10 cellular contexts compared by ENCODE assay signal in genomic region chr10:58755688-58756087, GRCh38.
DNase-seq lines count a peak whose midpoint lies in the region; ATAC-seq and TF ChIP-seq lines count a peak whose summit lies in the region.
"Had no signal": no experiment of that assay in that cellular context is flagged by ENCODE, and none has a peak within 500 bp of the region (broad histone marks: within the 10 kb centered on the region; RNA-seq: fewer than 3 reads in every experiment).

No MANE protein-coding gene starts in this region.

- H3K27me3 ChIP-seq in lower lobe of right lung (ENCODE audit: low read depth) (no peaks in the 10 kb centered on the region), uterus (no peaks in the 10 kb centered on the region)

- ATAC-seq in lower lobe of right lung, result no peak
- ATAC-seq in HG02970 (IDR thresholded peaks at IDR 0.05; ENCODE audit: low FRiP score, unreplicated experiment), result no peak
- no peak for ATAC-seq in GM18511 (IDR thresholded peaks at IDR 0.05; ENCODE audit: unreplicated experiment)

- peak overlapping the region; percentile 19 for H3K27ac ChIP-seq in lower lobe of right lung
- peak overlapping the region; percentile 67 to 71 for H3K27ac ChIP-seq in uterus

- no peak for TF ChIP-seq CTCF in chondrocyte (IDR thresholded peaks at IDR 0.05)
- no peak for TF ChIP-seq CTCF in lower lobe of right lung (IDR thresholded peaks at IDR 0.05)
- no peak for TF ChIP-seq CTCF in uterus (IDR thresholded peaks at IDR 0.05)
- no peak for TF ChIP-seq CTCF in CD14-positive monocyte (IDR thresholded peaks at IDR 0.05)

- H3K4me1 Mint-ChIP-seq in chondrocyte (ENCODE audit: low read depth) (peaks cover 67% of the 10 kb centered on the region), CD14-positive monocyte (peaks cover 8% of the 10 kb centered on the region)

- DNase-seq in HT1080 (ENCODE audit: low read depth) (peak; percentile 46), chondrocyte (ENCODE audit: low spot score) (no peak), lower lobe of right lung (no peak), uterus (peak; percentile 42 to 46), CD14-positive monocyte (ENCODE audit: low spot score) (no peak)
- DNase-seq in activated CD4-positive, CD25-positive, alpha-beta regulatory T cell (lab: John Stamatoyannopoulos, UW), result no peak
- DNase-seq: activated T-cell treated with anti-CD3 and anti-CD28 coated beads, Interleukin-2, amount 50 U/mL, for 1 hour; glutamatergic neuron had no signal

- no peaks in the 10 kb centered on the region for H3K36me3 ChIP-seq in lower lobe of right lung
- no peaks in the 10 kb centered on the region for H3K36me3 ChIP-seq in uterus

- H3K4me1 ChIP-seq in lower lobe of right lung (no peaks in the 10 kb centered on the region), uterus (no peaks in the 10 kb centered on the region)

- H3K9me3 Mint-ChIP-seq in chondrocyte (ENCODE audit: low read depth) (no peaks in the 10 kb centered on the region), CD14-positive monocyte (peaks cover 0 to 1% (median 0%) of the 10 kb centered on the region in 7 donors)

- H3K9me3 ChIP-seq in lower lobe of right lung (no peaks in the 10 kb centered on the region), uterus (no peaks in the 10 kb centered on the region)

- no peak for TF ChIP-seq POLR2A in uterus (IDR thresholded peaks at IDR 0.05)

- peak overlapping the region; percentile 97 for H3K27ac Mint-ChIP-seq in chondrocyte (ENCODE audit: unreplicated experiment)
- no peak overlapping the region for H3K27ac Mint-ChIP-seq in CD14-positive monocyte

- no peak overlapping the region for H3K4me3 ChIP-seq in lower lobe of right lung
- H3K4me3 ChIP-seq in uterus, result peak overlapping the region in 1 of 2 donors; percentile 29

- H3K27me3 Mint-ChIP-seq in chondrocyte (ENCODE audit: low read depth), result no peaks in the 10 kb centered on the region
- peaks cover 0 to 3% (median 1%) of the 10 kb centered on the region in 3 donors for H3K27me3 Mint-ChIP-seq in CD14-positive monocyte (ENCODE audit: low read depth in 3 of 3)

- H3K36me3 Mint-ChIP-seq in chondrocyte (ENCODE audit: low read depth) (no peaks in the 10 kb centered on the region), CD14-positive monocyte (no peaks in the 10 kb centered on the region)

- intact Hi-C loops in lower lobe of right lung (cut with DNase I), result no loop called here
- intact Hi-C loops in uterus (cut with DNase I; ENCODE audit: low total_unique reads), result no loop called here
- intact Hi-C loops in CD14-positive monocyte (cut with micrococcal nuclease), result no loop called here

- H3K4me3 Mint-ChIP-seq in chondrocyte (ENCODE audit: unreplicated experiment) (peak overlapping the region; percentile 71), CD14-positive monocyte (peak overlapping the region in 1 of 2 donors; percentile 17)

Comparison
In these comparisons a context has a peak if more than half of its experiments do, and no peak if none do; other contexts are left out.
1. DNase-seq: peak in HT1080 (single experiment) and uterus (2 of 2); none in chondrocyte (single experiment), lower lobe of right lung (single experiment), CD14-positive monocyte (single experiment) and activated CD4-positive, CD25-positive, alpha-beta regulatory T cell (0 of 4).